Comparison of ENCODE assay signal across 11 cellular contexts in genomic region chr21:45612096-45613019, GRCh38. TPM values are rescaled to one million over a fixed set of nuclear protein-coding genes. Genes with fewer than 3 reads are reported as not detected.
DNase-seq lines count a peak whose midpoint lies in the region; ATAC-seq and TF ChIP-seq lines count a peak whose summit lies in the region.
"Had no signal": no experiment of that assay in that cellular context is flagged by ENCODE, and none has a peak within 500 bp of the region (broad histone marks: within the 10 kb centered on the region; RNA-seq: fewer than 3 reads in every experiment).

No MANE protein-coding gene starts in this region.

- POLR2A ChIA-PET in AG04449 (lab: Yijun Ruan, JAX), result interaction anchor here (1.4 kb wide), 1 partner anchor 9 kb away, joined by 6 read pairs; no protein-coding TSS in a partner anchor

- H3K27ac Mint-ChIP-seq in stimulated activated naive CD8-positive, alpha-beta T cell treated with anti-CD3 and anti-CD28 coated beads, Interleukin-15, amount 100 ng/mL, for 72 hours, result peak overlapping the region in 1 of 2 donors; percentile 45

- no peaks in the 10 kb centered on the region for H3K9me3 Mint-ChIP-seq in stimulated activated naive CD8-positive, alpha-beta T cell treated with anti-CD3 and anti-CD28 coated beads, Interleukin-15, amount 100 ng/mL, for 72 hours

- peaks cover 38% of the 10 kb centered on the region for H3K4me1 Mint-ChIP-seq in stimulated activated naive CD8-positive, alpha-beta T cell treated with anti-CD3 and anti-CD28 coated beads, Interleukin-15, amount 100 ng/mL, for 72 hours

- ATAC-seq in stimulated activated naive CD8-positive, alpha-beta T cell treated with anti-CD3 and anti-CD28 coated beads, Interleukin-15, amount 100 ng/mL, for 72 hours, result no peak

- peak; percentile 16 for DNase-seq in AG04449 (ENCODE audit: low read depth, low spot score)
- DNase-seq in HCEC 1CT, result peak; percentile 38
- DNase-seq in astrocyte of the hippocampus (ENCODE audit: low read depth, low spot score), result peak; percentile 39
- peak; percentile 31 for DNase-seq in left kidney (ENCODE audit: low read depth, low spot score)
- no peak for DNase-seq in stimulated activated naive CD8-positive, alpha-beta T cell treated with anti-CD3 and anti-CD28 coated beads, Interleukin-15, amount 100 ng/mL, for 72 hours
- no peak for DNase-seq in NCI-H128 (lab: John Stamatoyannopoulos, UW; ENCODE audit: unreplicated experiment)
- no peak for DNase-seq in H7
- no peak for DNase-seq in stimulated activated CD4-positive, alpha-beta T cell treated with anti-CD3 and anti-CD28 coated beads, Interleukin-4, amount 100 ng/mL, for 1 hour
- DNase-seq: DMS53, NCI-H187 treated with DMSO at 0.1 percent for 48 hours had no signal

- H3K27me3 ChIP-seq in H7 (ENCODE audit: control insufficient read depth, insufficient read depth, low read length), result no peaks in the 10 kb centered on the region

- H3K27me3 Mint-ChIP-seq in stimulated activated naive CD8-positive, alpha-beta T cell treated with anti-CD3 and anti-CD28 coated beads, Interleukin-15, amount 100 ng/mL, for 72 hours, result peaks cover 12% of the 10 kb centered on the region

- no peaks in the 10 kb centered on the region for H3K36me3 ChIP-seq in H7 (replicated peaks; ENCODE audit: control insufficient read depth, insufficient read depth, low read length)

- H3K4me3 ChIP-seq in AG04449 (ENCODE audit: low read depth, low read length), result no peak overlapping the region
- no peak overlapping the region for H3K4me3 ChIP-seq in H7 (ENCODE audit: insufficient read depth, low read depth, low read length)
- H3K4me3 ChIP-seq: SK-N-MC had no signal

- no peak overlapping the region for H3K4me3 Mint-ChIP-seq in stimulated activated naive CD8-positive, alpha-beta T cell treated with anti-CD3 and anti-CD28 coated beads, Interleukin-15, amount 100 ng/mL, for 72 hours

- TF ChIP-seq CTCF in AG04449 (IDR thresholded peaks at IDR 0.05; ENCODE audit: insufficient read depth, low read length, missing control alignments), result no peak

- CTCF ChIA-PET in AG04449 (lab: Yijun Ruan, JAX), result interaction anchor here (0.9 to 1.9 kb wide), 3 partner anchors 15 to 57 kb away, joined by 3 to 7 read pairs (median 3); no protein-coding TSS in a partner anchor

RNA-seq across cellular contexts. Expression of gene PCBP3, which starts 31.2 kb away (rescaled TPM):
- 1.8 and 8.0 TPM in 2 replicates for total RNA-seq in H7 (2014; rRNA removed; shearing (Covaris generic))

Comparison
In these comparisons a context has a peak if more than half of its experiments do, and no peak if none do; other contexts are left out.
1. DNase-seq: peak in AG04449 (single experiment), HCEC 1CT (single experiment), astrocyte of the hippocampus (single experiment) and left kidney (single experiment); none in stimulated activated naive CD8-positive, alpha-beta T cell treated with anti-CD3 and anti-CD28 coated beads, Interleukin-15, amount 100 ng/mL, for 72 hours (0 of 2), NCI-H128 (single experiment), H7 (single experiment) and stimulated activated CD4-positive, alpha-beta T cell treated with anti-CD3 and anti-CD28 coated beads, Interleukin-4, amount 100 ng/mL, for 1 hour (single experiment).